19 cellular contexts compared by ENCODE assay signal in genomic region chr5:79241535-79241979, GRCh38. TPM values are rescaled to one million over a fixed set of nuclear protein-coding genes. Genes with fewer than 3 reads are reported as not detected.
DNase-seq lines count a peak whose midpoint lies in the region; ATAC-seq and TF ChIP-seq lines count a peak whose summit lies in the region.
"Had no signal": no experiment of that assay in that cellular context is flagged by ENCODE, and none has a peak within 500 bp of the region (broad histone marks: within the 10 kb centered on the region; RNA-seq: fewer than 3 reads in every experiment).

No MANE protein-coding gene starts in this region.

- no peak for TF ChIP-seq CTCF in LNCaP clone FGC (IDR thresholded peaks at IDR 0.05; ENCODE audit: control insufficient read depth, extremely low read depth, insufficient read depth)
- no peak for TF ChIP-seq CTCF in upper lobe of right lung (IDR thresholded peaks at IDR 0.05)

- H3K36me3 ChIP-seq in skeletal muscle tissue (ENCODE audit: control insufficient read depth in 3 of 3, insufficient read depth in 3 of 3, low read length in 3 of 3): peaks cover 0 to 4% (median 0%) of the 10 kb centered on the region in 3 donors
- no peaks in the 10 kb centered on the region for H3K36me3 ChIP-seq in upper lobe of right lung
- H3K36me3 ChIP-seq: sigmoid colon, uterus had no signal

- H3K4me1 Mint-ChIP-seq in activated naive CD8-positive, alpha-beta T cell (ENCODE audit: low read depth): peaks cover 75% of the 10 kb centered on the region
- peaks cover 64% of the 10 kb centered on the region for H3K4me1 Mint-ChIP-seq in activated naive CD8-positive, alpha-beta T cell treated with anti-CD3 and anti-CD28 coated beads, Interleukin-2, amount 50 U/mL, for 24 hours
- H3K4me1 Mint-ChIP-seq in central memory CD8-positive, alpha-beta T cell: peaks cover 73% of the 10 kb centered on the region

- intact Hi-C loops in upper lobe of right lung (cut with DNase I): no loop called here

- peaks cover 7 to 18% (median 13%) of the 10 kb centered on the region in 3 donors for H3K4me1 ChIP-seq in skeletal muscle tissue (ENCODE audit: control insufficient read depth in 3 of 3, insufficient read depth in 3 of 3, low read length in 3 of 3)
- H3K4me1 ChIP-seq in upper lobe of right lung: peaks cover 18% of the 10 kb centered on the region
- H3K4me1 ChIP-seq: uterus had no signal

- no peaks in the 10 kb centered on the region for H3K27me3 Mint-ChIP-seq in activated naive CD8-positive, alpha-beta T cell
- no peaks in the 10 kb centered on the region for H3K27me3 Mint-ChIP-seq in activated naive CD8-positive, alpha-beta T cell treated with anti-CD3 and anti-CD28 coated beads, Interleukin-2, amount 50 U/mL, for 24 hours
- no peaks in the 10 kb centered on the region for H3K27me3 Mint-ChIP-seq in central memory CD8-positive, alpha-beta T cell

- ATAC-seq in activated naive CD8-positive, alpha-beta T cell treated with anti-CD3 and anti-CD28 coated beads, Interleukin-2, amount 50 U/mL, for 24 hours: no peak
- no peak for ATAC-seq in central memory CD8-positive, alpha-beta T cell (replicated peaks; ENCODE audit: extremely low read depth, poor library complexity, severe bottlenecking)
- no peak for ATAC-seq in upper lobe of right lung
- no peak for ATAC-seq in GM18858 (IDR thresholded peaks at IDR 0.05; ENCODE audit: unreplicated experiment)
- ATAC-seq: K562, SK-N-SH treated with all-trans-retinoic acid at 6 μM for 48 hours had no signal

- peak overlapping the region in 1 of 3 donors; percentile 33 for H3K9ac ChIP-seq in skeletal muscle tissue (ENCODE audit: low read depth in 1 of 3, low read length in 3 of 3)

- no peak for DNase-seq in activated naive CD8-positive, alpha-beta T cell treated with anti-CD3 and anti-CD28 coated beads, Interleukin-2, amount 50 U/mL, for 24 hours
- DNase-seq in LNCaP clone FGC (ENCODE audit: low read depth) (no peak), KG1 (lab: John Stamatoyannopoulos, UW) (no peak), upper lobe of right lung (no peak)
- DNase-seq in central memory CD8-positive, alpha-beta T cell (ENCODE audit: low spot score in 2 of 2): no peak
- DNase-seq: central memory CD4-positive, alpha-beta T cell; COR-L47; foreskin fibroblast; midbrain; NCI-H748 treated with DMSO at 0.1 percent for 48 hours; occipital lobe; sigmoid colon; stimulated activated CD4-positive, alpha-beta T cell treated with anti-CD3 and anti-CD28 coated beads, Interleukin-2, amount 100 ng/mL, for 24 hours; uterus had no signal

- H3K36me3 Mint-ChIP-seq in activated naive CD8-positive, alpha-beta T cell: peaks cover 2% of the 10 kb centered on the region
- no peaks in the 10 kb centered on the region for H3K36me3 Mint-ChIP-seq in activated naive CD8-positive, alpha-beta T cell treated with anti-CD3 and anti-CD28 coated beads, Interleukin-2, amount 50 U/mL, for 24 hours (ENCODE audit: low read depth)
- peaks cover 15% of the 10 kb centered on the region for H3K36me3 Mint-ChIP-seq in central memory CD8-positive, alpha-beta T cell (ENCODE audit: insufficient read depth)

- H3K27ac ChIP-seq in skeletal muscle tissue (ENCODE audit: low read depth, low read length) (peak overlapping the region; percentile 53), upper lobe of right lung (no peak overlapping the region)
- H3K27ac ChIP-seq: uterus had no signal

- H3K4me3 Mint-ChIP-seq in activated naive CD8-positive, alpha-beta T cell: peak overlapping the region; percentile 49
- no peak overlapping the region for H3K4me3 Mint-ChIP-seq in activated naive CD8-positive, alpha-beta T cell treated with anti-CD3 and anti-CD28 coated beads, Interleukin-2, amount 50 U/mL, for 24 hours
- peak overlapping the region; percentile 62 for H3K4me3 Mint-ChIP-seq in central memory CD8-positive, alpha-beta T cell

- H3K4me3 ChIP-seq in LNCaP clone FGC (ENCODE audit: low read depth, low read length) (peak overlapping the region; percentile 35), skeletal muscle tissue (ENCODE audit: low read length in 3 of 3) (no peak overlapping the region), upper lobe of right lung (no peak overlapping the region)
- H3K4me3 ChIP-seq: K562, uterus had no signal

- no peaks in the 10 kb centered on the region for H3K9me3 Mint-ChIP-seq in activated naive CD8-positive, alpha-beta T cell (ENCODE audit: low read depth)
- no peaks in the 10 kb centered on the region for H3K9me3 Mint-ChIP-seq in activated naive CD8-positive, alpha-beta T cell treated with anti-CD3 and anti-CD28 coated beads, Interleukin-2, amount 50 U/mL, for 24 hours
- no peaks in the 10 kb centered on the region for H3K9me3 Mint-ChIP-seq in central memory CD8-positive, alpha-beta T cell

- H3K9me3 ChIP-seq in skeletal muscle tissue (ENCODE audit: control insufficient read depth in 3 of 3, low read length in 3 of 3) (no peaks in the 10 kb centered on the region), upper lobe of right lung (no peaks in the 10 kb centered on the region)
- H3K9me3 ChIP-seq: sigmoid colon, uterus had no signal

- no peaks in the 10 kb centered on the region for H3K27me3 ChIP-seq in skeletal muscle tissue (ENCODE audit: control insufficient read depth in 3 of 3, insufficient read depth in 3 of 3, low read length in 3 of 3)
- no peaks in the 10 kb centered on the region for H3K27me3 ChIP-seq in upper lobe of right lung
- H3K27me3 ChIP-seq: sigmoid colon, uterus had no signal

- H3K27ac Mint-ChIP-seq in activated naive CD8-positive, alpha-beta T cell: peak overlapping the region; percentile 23
- no peak overlapping the region for H3K27ac Mint-ChIP-seq in activated naive CD8-positive, alpha-beta T cell treated with anti-CD3 and anti-CD28 coated beads, Interleukin-2, amount 50 U/mL, for 24 hours
- peak overlapping the region; percentile 29 for H3K27ac Mint-ChIP-seq in central memory CD8-positive, alpha-beta T cell (ENCODE audit: low read depth)

RNA-seq across cellular contexts. Expression of gene JMY, which starts 5.6 kb away (rescaled TPM):
- total RNA-seq in skeletal muscle tissue: 10.4 TPM
- 10.9 TPM for total RNA-seq in upper lobe of right lung
